Comparison of ENCODE assay signal across 9 cellular contexts in the genomic region with DNA sequence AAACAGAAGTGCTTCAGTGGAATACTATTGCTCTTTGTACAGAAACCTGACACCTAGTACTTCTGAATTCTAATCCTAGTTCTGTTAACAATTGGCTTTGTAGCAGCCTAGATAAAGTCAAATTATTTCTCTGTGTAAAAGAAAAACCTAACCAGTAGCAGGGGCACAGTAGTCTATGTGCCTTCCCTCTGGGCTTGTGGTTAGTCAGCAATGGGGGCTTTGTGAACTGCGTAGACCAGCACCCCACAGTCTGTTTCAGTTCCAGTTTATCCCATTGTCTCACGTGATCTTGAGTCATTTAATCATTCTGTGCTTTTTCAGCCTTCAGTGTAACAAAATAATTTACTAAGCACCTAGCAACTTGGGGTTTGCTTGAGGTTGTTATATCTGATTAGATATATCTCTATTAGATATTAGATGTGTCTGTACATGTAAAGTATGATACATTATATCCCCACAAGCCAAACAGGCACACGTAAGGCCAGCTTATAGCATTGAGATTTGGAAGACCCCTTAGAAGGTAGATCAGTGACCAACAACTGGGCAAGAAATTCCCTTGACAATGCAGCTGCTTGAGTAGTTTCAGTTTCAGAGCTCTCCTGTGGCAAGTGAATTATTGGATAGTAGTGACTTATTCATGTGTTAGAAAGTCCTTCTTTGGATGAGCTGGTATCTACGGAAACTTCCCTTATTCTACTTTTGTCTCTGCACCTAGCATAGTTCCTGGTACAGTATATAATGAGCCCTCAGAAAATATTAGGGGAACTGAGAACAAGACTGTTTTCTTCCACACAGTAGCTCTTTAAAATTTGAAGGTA. TPM values are rescaled to one million over a fixed set of nuclear protein-coding genes. Genes with fewer than 3 reads are reported as not detected.
DNase-seq lines count a peak whose midpoint lies in the region; ATAC-seq and TF ChIP-seq lines count a peak whose summit lies in the region.
"Had no signal": no experiment of that assay in that cellular context is flagged by ENCODE, and none has a peak within 500 bp of the region (broad histone marks: within the 10 kb centered on the region; RNA-seq: fewer than 3 reads in every experiment).

No MANE protein-coding gene starts in this region.

- H3K4me3 ChIP-seq in NB4 (ENCODE audit: low read depth, low read length) (no peak overlapping the region), upper lobe of left lung (no peak overlapping the region), ovary (no peak overlapping the region)
- H3K4me3 ChIP-seq in naive thymus-derived CD4-positive, alpha-beta T cell (ENCODE audit: low read length): peak overlapping the region; percentile 39

- DNase-seq in NB4 (ENCODE audit: low read depth): peak; percentile 38
- no peak for DNase-seq in naive thymus-derived CD4-positive, alpha-beta T cell
- no peak for DNase-seq in dermis blood vessel endothelial cell
- DNase-seq in upper lobe of left lung: no peak
- DNase-seq in NCI-H774 (lab: John Stamatoyannopoulos, UW): no peak
- no peak for DNase-seq in ovary

- no peaks in the 10 kb centered on the region for H3K27me3 ChIP-seq in naive thymus-derived CD4-positive, alpha-beta T cell (ENCODE audit: control insufficient read depth in 2 of 2, insufficient read depth in 2 of 2, low read length in 2 of 2)
- H3K27me3 ChIP-seq in upper lobe of left lung (no peaks in the 10 kb centered on the region), ovary (no peaks in the 10 kb centered on the region)

- intact Hi-C loops in naive thymus-derived CD4-positive, alpha-beta T cell (cut with micrococcal nuclease): loop anchor here in 1 of 2 donors (5.0 kb wide), 1 partner anchor 48 kb away; no protein-coding TSS in a partner anchor
- intact Hi-C loops in ovary (cut with DNase I): no loop called here

- H3K27ac Mint-ChIP-seq in naive thymus-derived CD4-positive, alpha-beta T cell: peak overlapping the region in 1 of 9 donors; percentile 23

- CTCF ChIA-PET in naive thymus-derived CD4-positive, alpha-beta T cell (lab: Charles Lee): interaction anchor here (0.6 to 0.9 kb wide), 3 partner anchors 11 to 310 kb away, joined by 3 read pairs; no protein-coding TSS in a partner anchor

- no peaks in the 10 kb centered on the region for H3K36me3 ChIP-seq in naive thymus-derived CD4-positive, alpha-beta T cell (ENCODE audit: control insufficient read depth in 2 of 3, insufficient read depth in 3 of 3, low read length in 3 of 3)
- H3K36me3 ChIP-seq in upper lobe of left lung (no peaks in the 10 kb centered on the region), ovary (no peaks in the 10 kb centered on the region)

- TF ChIP-seq CTCF in NB4 (IDR thresholded peaks at IDR 0.05; ENCODE audit: low read depth, low read length): no peak
- no peak for TF ChIP-seq CTCF in upper lobe of left lung (IDR thresholded peaks at IDR 0.05)
- TF ChIP-seq CTCF in ovary (IDR thresholded peaks at IDR 0.05): no peak

- TF ChIP-seq EP300 in upper lobe of left lung (IDR thresholded peaks at IDR 0.05) (no peak), ovary (IDR thresholded peaks at IDR 0.05) (no peak)

- H3K4me1 ChIP-seq in naive thymus-derived CD4-positive, alpha-beta T cell (ENCODE audit: control insufficient read depth in 2 of 2, insufficient read depth in 2 of 2, low read length in 2 of 2): peaks cover 42 to 43% of the 10 kb centered on the region in 2 donors
- H3K4me1 ChIP-seq in upper lobe of left lung (peaks cover 0 to 12% (median 8%) of the 10 kb centered on the region in 4 donors), ovary (ENCODE audit: insufficient read depth) (no peaks in the 10 kb centered on the region)

- peaks cover 0 to 13% (median 0%) of the 10 kb centered on the region in 5 donors for H3K27me3 Mint-ChIP-seq in naive thymus-derived CD4-positive, alpha-beta T cell

- H3K36me3 Mint-ChIP-seq in naive thymus-derived CD4-positive, alpha-beta T cell: no peaks in the 10 kb centered on the region

- H3K9me3 ChIP-seq in naive thymus-derived CD4-positive, alpha-beta T cell (ENCODE audit: control insufficient read depth in 2 of 3, low read length in 3 of 3): no peaks in the 10 kb centered on the region
- H3K9me3 ChIP-seq in upper lobe of left lung: no peaks in the 10 kb centered on the region
- H3K9me3 ChIP-seq in ovary: no peaks in the 10 kb centered on the region

- TF ChIP-seq POLR2A in NB4 (IDR thresholded peaks at IDR 0.05; ENCODE audit: extremely low read depth, insufficient read length) (no peak), upper lobe of left lung (IDR thresholded peaks at IDR 0.05) (no peak), ovary (IDR thresholded peaks at IDR 0.05) (no peak)

- 65 to 71% methylated on average over 4 of the region's 4 CpGs for WGBS in upper lobe of left lung, 2 donors
- WGBS in ovary, 3 donors: 68 to 72% (median 70%) methylated on average over 4 of the region's 4 CpGs

- H3K4me1 Mint-ChIP-seq in naive thymus-derived CD4-positive, alpha-beta T cell: peaks cover 36 to 64% (median 55%) of the 10 kb centered on the region in 7 donors

- peak overlapping the region in 3 of 10 donors; percentile 55 to 62 (median 61) for H3K4me3 Mint-ChIP-seq in naive thymus-derived CD4-positive, alpha-beta T cell

- no peak overlapping the region for H3K27ac ChIP-seq in naive thymus-derived CD4-positive, alpha-beta T cell (ENCODE audit: low read depth, low read length)
- H3K27ac ChIP-seq in upper lobe of left lung (no peak overlapping the region), ovary (no peak overlapping the region)

- POLR2A ChIA-PET in naive thymus-derived CD4-positive, alpha-beta T cell (lab: Charles Lee): interaction anchor here (2.0 kb wide), 1 partner anchor 25 kb away, joined by 6 read pairs; no protein-coding TSS in a partner anchor

- ATAC-seq in GM18868 (IDR thresholded peaks at IDR 0.05; ENCODE audit: unreplicated experiment) (peak; percentile 61), HG02610 (IDR thresholded peaks at IDR 0.05; ENCODE audit: unreplicated experiment) (peak; percentile 52), upper lobe of left lung (ENCODE audit: low FRiP score in 2 of 2) (no peak)
- ATAC-seq in naive thymus-derived CD4-positive, alpha-beta T cell: peak; percentile 39

- H3K9me3 Mint-ChIP-seq in naive thymus-derived CD4-positive, alpha-beta T cell: peaks cover 0 to 6% (median 0%) of the 10 kb centered on the region in 11 donors

RNA-seq across cellular contexts. Expression of gene CCR6, which starts 27.9 kb away (rescaled TPM):
- 1 to 10 TPM in 1 of 5 experiments, under 1 TPM in 3, not detected in 1; 0.15 to 4.1 (median 0.48) TPM for total RNA-seq in naive thymus-derived CD4-positive, alpha-beta T cell
- polyA plus RNA-seq in naive thymus-derived CD4-positive, alpha-beta T cell: under 1 TPM; 0.38 to 0.93 TPM
- not detected in 2 replicates for total RNA-seq in dermis blood vessel endothelial cell
- 1 to 10 TPM in 2 of 6 donors, under 1 TPM in 1, not detected in 3; 0.34 to 1.9 (median 1.0) TPM for total RNA-seq in upper lobe of left lung
- not detected for total RNA-seq in ovary
- polyA plus RNA-seq in ovary: under 1 TPM in 1 of 2 donors, not detected in 1; 0.18 TPM
- total RNA-seq: LHCN-M2 had no signal

Comparison
In these comparisons a context has a peak if more than half of its experiments do, and no peak if none do; other contexts are left out.
1. ATAC-seq: peak in GM18868 (single experiment), HG02610 (single experiment) and naive thymus-derived CD4-positive, alpha-beta T cell (single experiment); none in upper lobe of left lung (0 of 2).